Comparison of ENCODE assay signal across 1 cellular context in the genomic region with DNA sequence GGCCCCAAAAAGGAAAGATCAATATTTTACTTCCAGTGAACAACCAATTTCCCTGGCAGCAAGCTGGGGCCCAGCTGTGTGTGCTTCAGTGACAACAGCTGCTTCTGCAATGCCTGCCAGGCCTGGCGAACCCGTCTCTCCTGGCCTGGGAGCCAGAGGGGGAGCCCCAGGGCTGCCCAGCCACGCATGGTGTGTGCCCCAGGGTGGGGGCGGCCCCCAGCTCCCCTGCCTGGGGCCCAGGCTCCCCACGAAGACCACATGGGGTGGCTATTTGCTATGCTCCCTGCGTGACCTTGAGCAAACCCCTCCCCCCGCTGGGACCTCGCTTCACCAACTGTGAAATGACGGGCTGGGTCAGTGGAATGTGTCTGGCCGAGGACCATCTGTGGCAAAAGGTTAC.
TF ChIP-seq lines count a peak whose summit lies in the region.

No MANE protein-coding gene starts in this region.

TF ChIP-seq in HepG2, 621 proteins besides CTCF, POLR2A, EP300 and RAD21 (continued from another document and continues in another):
- TF ChIP-seq, protein P1, sequence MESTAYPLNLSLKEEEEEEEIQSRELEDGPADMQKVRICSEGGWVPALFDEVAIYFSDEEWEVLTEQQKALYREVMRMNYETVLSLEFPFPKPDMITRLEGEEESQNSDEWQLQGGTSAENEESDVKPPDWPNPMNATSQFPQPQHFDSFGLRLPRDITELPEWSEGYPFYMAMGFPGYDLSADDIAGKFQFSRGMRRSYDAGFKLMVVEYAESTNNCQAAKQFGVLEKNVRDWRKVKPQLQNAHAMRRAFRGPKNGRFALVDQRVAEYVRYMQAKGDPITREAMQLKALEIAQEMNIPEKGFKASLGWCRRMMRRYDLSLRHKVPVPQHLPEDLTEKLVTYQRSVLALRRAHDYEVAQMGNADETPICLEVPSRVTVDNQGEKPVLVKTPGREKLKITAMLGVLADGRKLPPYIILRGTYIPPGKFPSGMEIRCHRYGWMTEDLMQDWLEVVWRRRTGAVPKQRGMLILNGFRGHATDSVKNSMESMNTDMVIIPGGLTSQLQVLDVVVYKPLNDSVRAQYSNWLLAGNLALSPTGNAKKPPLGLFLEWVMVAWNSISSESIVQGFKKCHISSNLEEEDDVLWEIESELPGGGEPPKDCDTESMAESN (CRISPR knock-in tag; conservative IDR thresholded peaks at IDR 0.05), result no peak
- TF ChIP-seq SMARCE1 (IDR thresholded peaks at IDR 0.05; ENCODE audit: borderline replicate concordance) (no peak), EZH2 (conservative IDR thresholded peaks at IDR 0.05; ENCODE audit: low read depth, low read length) (no peak), EEA1 (CRISPR knock-in tag; IDR thresholded peaks at IDR 0.05; ENCODE audit: borderline replicate concordance) (no peak), DNMT1 (CRISPR knock-in tag; IDR thresholded peaks at IDR 0.05) (no peak), NCOA1 (CRISPR knock-in tag; IDR thresholded peaks at IDR 0.05) (no peak), SNAPC2 (CRISPR knock-in tag; IDR thresholded peaks at IDR 0.05) (no peak), CREM (IDR thresholded peaks at IDR 0.05) (no peak), CREM (CRISPR knock-in tag; IDR thresholded peaks at IDR 0.05) (no peak), ATM (IDR thresholded peaks at IDR 0.05; ENCODE audit: borderline replicate concordance) (no peak), ZBTB38 (CRISPR knock-in tag; IDR thresholded peaks at IDR 0.05) (no peak), SPEN (CRISPR knock-in tag; IDR thresholded peaks at IDR 0.05; ENCODE audit: low read depth) (no peak), HNRNPUL1 (IDR thresholded peaks at IDR 0.05; ENCODE audit: low read depth, low read length) (no peak), ELF1 (CRISPR knock-in tag; IDR thresholded peaks at IDR 0.05) (no peak), PAWR (CRISPR knock-in tag; IDR thresholded peaks at IDR 0.05; ENCODE audit: borderline replicate concordance) (no peak), RXRA (CRISPR knock-in tag; IDR thresholded peaks at IDR 0.05) (peak; percentile 47; the same call in 1 of the 2 replicates), SATB2 (CRISPR knock-in tag; IDR thresholded peaks at IDR 0.05) (no peak), ZSCAN9 (CRISPR knock-in tag; IDR thresholded peaks at IDR 0.05; ENCODE audit: borderline replicate concordance) (no peak), GTF2F1 (IDR thresholded peaks at IDR 0.05; ENCODE audit: low read length) (no peak), ZNF629 (CRISPR knock-in tag; conservative IDR thresholded peaks at IDR 0.05) (no peak), TARDBP (CRISPR knock-in tag; IDR thresholded peaks at IDR 0.05) (no peak), ARHGAP35 (CRISPR knock-in tag; IDR thresholded peaks at IDR 0.05; ENCODE audit: borderline replicate concordance) (no peak), ZFP36L2 (CRISPR knock-in tag; IDR thresholded peaks at IDR 0.05) (no peak), ZNF775 (CRISPR knock-in tag; IDR thresholded peaks at IDR 0.05; ENCODE audit: borderline replicate concordance) (no peak), NKX3-1 (CRISPR knock-in tag; IDR thresholded peaks at IDR 0.05) (no peak), ZNF10 (CRISPR knock-in tag; IDR thresholded peaks at IDR 0.05; ENCODE audit: borderline replicate concordance, low read depth) (no peak), ZNF839 (CRISPR knock-in tag; IDR thresholded peaks at IDR 0.05; ENCODE audit: borderline replicate concordance) (no peak)
- TF ChIP-seq, protein P2, sequence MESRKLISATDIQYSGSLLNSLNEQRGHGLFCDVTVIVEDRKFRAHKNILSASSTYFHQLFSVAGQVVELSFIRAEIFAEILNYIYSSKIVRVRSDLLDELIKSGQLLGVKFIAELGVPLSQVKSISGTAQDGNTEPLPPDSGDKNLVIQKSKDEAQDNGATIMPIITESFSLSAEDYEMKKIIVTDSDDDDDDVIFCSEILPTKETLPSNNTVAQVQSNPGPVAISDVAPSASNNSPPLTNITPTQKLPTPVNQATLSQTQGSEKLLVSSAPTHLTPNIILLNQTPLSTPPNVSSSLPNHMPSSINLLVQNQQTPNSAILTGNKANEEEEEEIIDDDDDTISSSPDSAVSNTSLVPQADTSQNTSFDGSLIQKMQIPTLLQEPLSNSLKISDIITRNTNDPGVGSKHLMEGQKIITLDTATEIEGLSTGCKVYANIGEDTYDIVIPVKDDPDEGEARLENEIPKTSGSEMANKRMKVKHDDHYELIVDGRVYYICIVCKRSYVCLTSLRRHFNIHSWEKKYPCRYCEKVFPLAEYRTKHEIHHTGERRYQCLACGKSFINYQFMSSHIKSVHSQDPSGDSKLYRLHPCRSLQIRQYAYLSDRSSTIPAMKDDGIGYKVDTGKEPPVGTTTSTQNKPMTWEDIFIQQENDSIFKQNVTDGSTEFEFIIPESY (CRISPR knock-in tag; IDR thresholded peaks at IDR 0.05), result no peak
- TF ChIP-seq, protein P3, sequence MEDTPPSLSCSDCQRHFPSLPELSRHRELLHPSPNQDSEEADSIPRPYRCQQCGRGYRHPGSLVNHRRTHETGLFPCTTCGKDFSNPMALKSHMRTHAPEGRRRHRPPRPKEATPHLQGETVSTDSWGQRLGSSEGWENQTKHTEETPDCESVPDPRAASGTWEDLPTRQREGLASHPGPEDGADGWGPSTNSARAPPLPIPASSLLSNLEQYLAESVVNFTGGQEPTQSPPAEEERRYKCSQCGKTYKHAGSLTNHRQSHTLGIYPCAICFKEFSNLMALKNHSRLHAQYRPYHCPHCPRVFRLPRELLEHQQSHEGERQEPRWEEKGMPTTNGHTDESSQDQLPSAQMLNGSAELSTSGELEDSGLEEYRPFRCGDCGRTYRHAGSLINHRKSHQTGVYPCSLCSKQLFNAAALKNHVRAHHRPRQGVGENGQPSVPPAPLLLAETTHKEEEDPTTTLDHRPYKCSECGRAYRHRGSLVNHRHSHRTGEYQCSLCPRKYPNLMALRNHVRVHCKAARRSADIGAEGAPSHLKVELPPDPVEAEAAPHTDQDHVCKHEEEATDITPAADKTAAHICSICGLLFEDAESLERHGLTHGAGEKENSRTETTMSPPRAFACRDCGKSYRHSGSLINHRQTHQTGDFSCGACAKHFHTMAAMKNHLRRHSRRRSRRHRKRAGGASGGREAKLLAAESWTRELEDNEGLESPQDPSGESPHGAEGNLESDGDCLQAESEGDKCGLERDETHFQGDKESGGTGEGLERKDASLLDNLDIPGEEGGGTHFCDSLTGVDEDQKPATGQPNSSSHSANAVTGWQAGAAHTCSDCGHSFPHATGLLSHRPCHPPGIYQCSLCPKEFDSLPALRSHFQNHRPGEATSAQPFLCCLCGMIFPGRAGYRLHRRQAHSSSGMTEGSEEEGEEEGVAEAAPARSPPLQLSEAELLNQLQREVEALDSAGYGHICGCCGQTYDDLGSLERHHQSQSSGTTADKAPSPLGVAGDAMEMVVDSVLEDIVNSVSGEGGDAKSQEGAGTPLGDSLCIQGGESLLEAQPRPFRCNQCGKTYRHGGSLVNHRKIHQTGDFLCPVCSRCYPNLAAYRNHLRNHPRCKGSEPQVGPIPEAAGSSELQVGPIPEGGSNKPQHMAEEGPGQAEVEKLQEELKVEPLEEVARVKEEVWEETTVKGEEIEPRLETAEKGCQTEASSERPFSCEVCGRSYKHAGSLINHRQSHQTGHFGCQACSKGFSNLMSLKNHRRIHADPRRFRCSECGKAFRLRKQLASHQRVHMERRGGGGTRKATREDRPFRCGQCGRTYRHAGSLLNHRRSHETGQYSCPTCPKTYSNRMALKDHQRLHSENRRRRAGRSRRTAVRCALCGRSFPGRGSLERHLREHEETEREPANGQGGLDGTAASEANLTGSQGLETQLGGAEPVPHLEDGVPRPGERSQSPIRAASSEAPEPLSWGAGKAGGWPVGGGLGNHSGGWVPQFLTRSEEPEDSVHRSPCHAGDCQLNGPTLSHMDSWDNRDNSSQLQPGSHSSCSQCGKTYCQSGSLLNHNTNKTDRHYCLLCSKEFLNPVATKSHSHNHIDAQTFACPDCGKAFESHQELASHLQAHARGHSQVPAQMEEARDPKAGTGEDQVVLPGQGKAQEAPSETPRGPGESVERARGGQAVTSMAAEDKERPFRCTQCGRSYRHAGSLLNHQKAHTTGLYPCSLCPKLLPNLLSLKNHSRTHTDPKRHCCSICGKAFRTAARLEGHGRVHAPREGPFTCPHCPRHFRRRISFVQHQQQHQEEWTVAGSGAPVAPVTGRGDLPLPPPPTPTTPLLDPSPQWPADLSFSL (CRISPR knock-in tag; IDR thresholded peaks at IDR 0.05), result no peak
- TF ChIP-seq, protein P4, sequence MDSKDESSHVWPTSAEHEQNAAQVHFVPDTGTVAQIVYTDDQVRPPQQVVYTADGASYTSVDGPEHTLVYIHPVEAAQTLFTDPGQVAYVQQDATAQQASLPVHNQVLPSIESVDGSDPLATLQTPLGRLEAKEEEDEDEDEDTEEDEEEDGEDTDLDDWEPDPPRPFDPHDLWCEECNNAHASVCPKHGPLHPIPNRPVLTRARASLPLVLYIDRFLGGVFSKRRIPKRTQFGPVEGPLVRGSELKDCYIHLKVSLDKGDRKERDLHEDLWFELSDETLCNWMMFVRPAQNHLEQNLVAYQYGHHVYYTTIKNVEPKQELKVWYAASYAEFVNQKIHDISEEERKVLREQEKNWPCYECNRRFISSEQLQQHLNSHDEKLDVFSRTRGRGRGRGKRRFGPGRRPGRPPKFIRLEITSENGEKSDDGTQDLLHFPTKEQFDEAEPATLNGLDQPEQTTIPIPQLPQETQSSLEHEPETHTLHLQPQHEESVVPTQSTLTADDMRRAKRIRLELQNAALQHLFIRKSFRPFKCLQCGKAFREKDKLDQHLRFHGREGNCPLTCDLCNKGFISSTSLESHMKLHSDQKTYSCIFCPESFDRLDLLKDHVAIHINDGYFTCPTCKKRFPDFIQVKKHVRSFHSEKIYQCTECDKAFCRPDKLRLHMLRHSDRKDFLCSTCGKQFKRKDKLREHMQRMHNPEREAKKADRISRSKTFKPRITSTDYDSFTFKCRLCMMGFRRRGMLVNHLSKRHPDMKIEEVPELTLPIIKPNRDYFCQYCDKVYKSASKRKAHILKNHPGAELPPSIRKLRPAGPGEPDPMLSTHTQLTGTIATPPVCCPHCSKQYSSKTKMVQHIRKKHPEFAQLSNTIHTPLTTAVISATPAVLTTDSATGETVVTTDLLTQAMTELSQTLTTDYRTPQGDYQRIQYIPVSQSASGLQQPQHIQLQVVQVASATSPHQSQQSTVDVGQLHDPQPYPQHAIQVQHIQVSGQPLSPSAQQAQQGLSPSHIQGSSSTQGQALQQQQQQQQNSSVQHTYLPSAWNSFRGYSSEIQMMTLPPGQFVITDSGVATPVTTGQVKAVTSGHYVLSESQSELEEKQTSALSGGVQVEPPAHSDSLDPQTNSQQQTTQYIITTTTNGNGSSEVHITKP (CRISPR knock-in tag; IDR thresholded peaks at IDR 0.05; ENCODE audit: low read depth), result no peak
- TF ChIP-seq, protein P5, sequence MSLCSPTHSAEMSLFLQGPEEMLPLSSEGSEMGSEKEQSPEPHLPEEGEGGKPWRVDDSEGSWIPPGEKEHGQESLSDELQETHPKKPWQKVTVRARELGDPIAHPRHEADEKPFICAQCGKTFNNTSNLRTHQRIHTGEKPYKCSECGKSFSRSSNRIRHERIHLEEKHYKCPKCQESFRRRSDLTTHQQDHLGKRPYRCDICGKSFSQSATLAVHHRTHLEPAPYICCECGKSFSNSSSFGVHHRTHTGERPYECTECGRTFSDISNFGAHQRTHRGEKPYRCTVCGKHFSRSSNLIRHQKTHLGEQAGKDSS (CRISPR knock-in tag; IDR thresholded peaks at IDR 0.05; ENCODE audit: borderline replicate concordance, low read depth), result no peak
- TF ChIP-seq, protein P6, sequence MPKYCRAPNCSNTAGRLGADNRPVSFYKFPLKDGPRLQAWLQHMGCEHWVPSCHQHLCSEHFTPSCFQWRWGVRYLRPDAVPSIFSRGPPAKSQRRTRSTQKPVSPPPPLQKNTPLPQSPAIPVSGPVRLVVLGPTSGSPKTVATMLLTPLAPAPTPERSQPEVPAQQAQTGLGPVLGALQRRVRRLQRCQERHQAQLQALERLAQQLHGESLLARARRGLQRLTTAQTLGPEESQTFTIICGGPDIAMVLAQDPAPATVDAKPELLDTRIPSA (CRISPR knock-in tag; IDR thresholded peaks at IDR 0.05; ENCODE audit: borderline replicate concordance), result no peak
- TF ChIP-seq, protein P7, sequence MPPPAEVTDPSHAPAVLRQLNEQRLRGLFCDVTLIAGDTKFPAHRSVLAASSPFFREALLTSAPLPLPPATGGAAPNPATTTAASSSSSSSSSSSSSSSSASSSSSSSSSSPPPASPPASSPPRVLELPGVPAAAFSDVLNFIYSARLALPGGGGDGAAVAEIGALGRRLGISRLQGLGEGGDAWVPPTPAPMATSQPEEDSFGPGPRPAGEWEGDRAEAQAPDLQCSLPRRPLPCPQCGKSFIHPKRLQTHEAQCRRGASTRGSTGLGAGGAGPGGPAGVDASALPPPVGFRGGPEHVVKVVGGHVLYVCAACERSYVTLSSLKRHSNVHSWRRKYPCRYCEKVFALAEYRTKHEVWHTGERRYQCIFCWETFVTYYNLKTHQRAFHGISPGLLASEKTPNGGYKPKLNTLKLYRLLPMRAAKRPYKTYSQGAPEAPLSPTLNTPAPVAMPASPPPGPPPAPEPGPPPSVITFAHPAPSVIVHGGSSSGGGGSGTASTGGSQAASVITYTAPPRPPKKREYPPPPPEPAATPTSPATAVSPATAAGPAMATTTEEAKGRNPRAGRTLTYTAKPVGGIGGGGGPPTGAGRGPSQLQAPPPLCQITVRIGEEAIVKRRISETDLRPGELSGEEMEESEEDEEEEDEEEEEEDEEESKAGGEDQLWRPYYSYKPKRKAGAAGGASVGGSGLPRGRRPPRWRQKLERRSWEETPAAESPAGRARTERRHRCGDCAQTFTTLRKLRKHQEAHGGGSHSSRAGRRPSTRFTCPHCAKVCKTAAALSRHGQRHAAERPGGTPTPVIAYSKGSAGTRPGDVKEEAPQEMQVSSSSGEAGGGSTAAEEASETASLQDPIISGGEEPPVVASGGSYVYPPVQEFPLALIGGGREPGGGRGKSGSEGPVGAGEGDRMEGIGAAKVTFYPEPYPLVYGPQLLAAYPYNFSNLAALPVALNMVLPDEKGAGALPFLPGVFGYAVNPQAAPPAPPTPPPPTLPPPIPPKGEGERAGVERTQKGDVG (CRISPR knock-in tag; IDR thresholded peaks at IDR 0.05; ENCODE audit: borderline replicate concordance), result no peak
- TF ChIP-seq, protein P8, sequence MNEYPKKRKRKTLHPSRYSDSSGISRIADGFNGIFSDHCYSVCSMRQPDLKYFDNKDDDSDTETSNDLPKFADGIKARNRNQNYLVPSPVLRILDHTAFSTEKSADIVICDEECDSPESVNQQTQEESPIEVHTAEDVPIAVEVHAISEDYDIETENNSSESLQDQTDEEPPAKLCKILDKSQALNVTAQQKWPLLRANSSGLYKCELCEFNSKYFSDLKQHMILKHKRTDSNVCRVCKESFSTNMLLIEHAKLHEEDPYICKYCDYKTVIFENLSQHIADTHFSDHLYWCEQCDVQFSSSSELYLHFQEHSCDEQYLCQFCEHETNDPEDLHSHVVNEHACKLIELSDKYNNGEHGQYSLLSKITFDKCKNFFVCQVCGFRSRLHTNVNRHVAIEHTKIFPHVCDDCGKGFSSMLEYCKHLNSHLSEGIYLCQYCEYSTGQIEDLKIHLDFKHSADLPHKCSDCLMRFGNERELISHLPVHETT (CRISPR knock-in tag; conservative IDR thresholded peaks at IDR 0.05), result no peak
